In genomic region chr16:69691980-69692911, GRCh38 we compare ENCODE assay signal across 11 cellular contexts. TPM values are rescaled to one million over a fixed set of nuclear protein-coding genes. Genes with fewer than 3 reads are reported as not detected.
DNase-seq lines count a peak whose midpoint lies in the region; ATAC-seq, FAIRE-seq and TF ChIP-seq lines count a peak whose summit lies in the region.
"Had no signal": no experiment of that assay in that cellular context is flagged by ENCODE, and none has a peak within 500 bp of the region (broad histone marks: within the 10 kb centered on the region; RNA-seq: fewer than 3 reads in every experiment).

No MANE protein-coding gene starts in this region.

- peaks cover 29% of the 10 kb centered on the region for H3K36me3 Mint-ChIP-seq in astrocyte (ENCODE audit: low read depth, unreplicated experiment)
- H3K36me3 Mint-ChIP-seq in endodermal cell (ENCODE audit: low read depth) = peaks cover 51% of the 10 kb centered on the region

- ATAC-seq in GM21515 (IDR thresholded peaks at IDR 0.05; ENCODE audit: unreplicated experiment) (peak; percentile 54), GM21825 (IDR thresholded peaks at IDR 0.05; ENCODE audit: unreplicated experiment) (no peak)

- H3K27ac Mint-ChIP-seq in astrocyte (ENCODE audit: unreplicated experiment) = peak overlapping the region; percentile 64
- H3K27ac Mint-ChIP-seq in endodermal cell = no peak overlapping the region

- H3K4me1 Mint-ChIP-seq in astrocyte (ENCODE audit: low read depth, unreplicated experiment) = peaks cover 23% of the 10 kb centered on the region
- no peaks in the 10 kb centered on the region for H3K4me1 Mint-ChIP-seq in endodermal cell

- H3K4me3 Mint-ChIP-seq in astrocyte (ENCODE audit: unreplicated experiment) = peak overlapping the region; percentile 24
- no peak overlapping the region for H3K4me3 Mint-ChIP-seq in endodermal cell

- H3K27ac ChIP-seq in astrocyte (ENCODE audit: low read depth, low read length) = no peak overlapping the region
- no peak overlapping the region for H3K27ac ChIP-seq in endodermal cell (ENCODE audit: low read depth, low read length)
- H3K27ac ChIP-seq: ascending aorta, VCaP had no signal

- no peaks in the 10 kb centered on the region for H3K9me3 ChIP-seq in astrocyte (ENCODE audit: insufficient read depth, low read depth, low read length)
- no peaks in the 10 kb centered on the region for H3K9me3 ChIP-seq in endodermal cell (ENCODE audit: control insufficient read depth, low read length)
- H3K9me3 ChIP-seq: ascending aorta had no signal

- no peak overlapping the region for H3K9ac ChIP-seq in astrocyte (ENCODE audit: low read length)
- no peak overlapping the region for H3K9ac ChIP-seq in endodermal cell (ENCODE audit: extremely low read depth, low read length, poor library complexity, severe bottlenecking)

- H3K36me3 ChIP-seq in BJ (ENCODE audit: control insufficient read depth, insufficient read depth, low read length) (peaks cover 21% of the 10 kb centered on the region), astrocyte (ENCODE audit: insufficient read depth, low read length) (peaks cover 59% of the 10 kb centered on the region), endodermal cell (ENCODE audit: control insufficient read depth, insufficient read depth, low read length) (peaks cover 81% of the 10 kb centered on the region)

- WGBS in endodermal cell (ENCODE audit: insufficient coverage in 1 of 2, insufficient read length in 1 of 2), 2 experiments = 91 to 92% methylated on average over 4 of the region's 4 CpGs

- TF ChIP-seq CTCF in BJ (IDR thresholded peaks at IDR 0.05; ENCODE audit: insufficient read depth, low read depth, low read length) (no peak), astrocyte (IDR thresholded peaks at IDR 0.05; ENCODE audit: insufficient read depth, low read depth, low read length) (no peak), endodermal cell (conservative IDR thresholded peaks at IDR 0.05) (no peak)

- no peaks in the 10 kb centered on the region for H3K4me1 ChIP-seq in astrocyte (ENCODE audit: insufficient read depth, low read length)
- H3K4me1 ChIP-seq in endodermal cell (ENCODE audit: control insufficient read depth, insufficient read depth, low read length) = no peaks in the 10 kb centered on the region
- H3K4me1 ChIP-seq: ascending aorta had no signal

- H4K20me1 ChIP-seq in astrocyte (ENCODE audit: insufficient read depth, low read length) = peaks cover 27% of the 10 kb centered on the region

- H3K27me3 Mint-ChIP-seq in astrocyte (ENCODE audit: low read depth, unreplicated experiment) (no peaks in the 10 kb centered on the region), endodermal cell (ENCODE audit: insufficient read depth) (no peaks in the 10 kb centered on the region)

- no peak for FAIRE-seq in astrocyte (lab: Jason Lieb, UNC)

- H3K27me3 ChIP-seq in BJ (ENCODE audit: control insufficient read depth, insufficient read depth, low read length) = no peaks in the 10 kb centered on the region
- H3K27me3 ChIP-seq in astrocyte (ENCODE audit: insufficient read depth, low read length) = no peaks in the 10 kb centered on the region
- no peaks in the 10 kb centered on the region for H3K27me3 ChIP-seq in endodermal cell (ENCODE audit: control insufficient read depth, insufficient read depth, low read length, poor library complexity, severe bottlenecking)
- H3K27me3 ChIP-seq: ascending aorta had no signal

- H3K4me3 ChIP-seq in BJ (ENCODE audit: low read depth, low read length) (no peak overlapping the region), astrocyte (ENCODE audit: insufficient read depth, low read depth, low read length) (no peak overlapping the region), endodermal cell (ENCODE audit: low read length) (no peak overlapping the region)
- H3K4me3 ChIP-seq: ascending aorta had no signal

- H3K79me2 ChIP-seq in astrocyte (ENCODE audit: insufficient read depth, low read length) = peaks cover 8% of the 10 kb centered on the region

- CTCF ChIA-PET in BJ (lab: Yijun Ruan, JAX) = interaction anchor here (1.3 to 2.2 kb wide), 2 partner anchors 294 to 296 kb away, joined by 5 to 6 read pairs; no protein-coding TSS in a partner anchor

- DNase-seq in BJ (ENCODE audit: low read depth) = peak; percentile 9
- peak; percentile 37 for DNase-seq in astrocyte (ENCODE audit: low read depth)
- DNase-seq in myocyte (ENCODE audit: low read depth) = peak; percentile 79
- no peak for DNase-seq in endodermal cell
- DNase-seq in GM19238 (ENCODE audit: insufficient read length, low spot score) = no peak
- DNase-seq: NCI-H187, OCI-M1 had no signal

- H3K9me3 Mint-ChIP-seq in astrocyte (ENCODE audit: unreplicated experiment) (no peaks in the 10 kb centered on the region), endodermal cell (no peaks in the 10 kb centered on the region)

- POLR2A ChIA-PET in BJ (lab: Charles Lee) = no interaction called here

- no peak overlapping the region for H3K4me2 ChIP-seq in astrocyte (ENCODE audit: low read length)

- H2AFZ ChIP-seq in astrocyte (ENCODE audit: low read depth, low read length) = no peak overlapping the region

RNA-seq across cellular contexts. Expression of gene NQO1, which starts 34.1 kb away (rescaled TPM):
- polyA plus RNA-seq in BJ (2011; rRNA removed) = 706 and 731 TPM in 2 replicates
- polyA minus RNA-seq in BJ (2011; rRNA and poly(A)+ RNA removed) = 123 and 176 TPM in 2 replicates
- total RNA-seq in astrocyte (61.0 and 74.5 TPM in 2 replicates), myocyte (257 and 375 TPM in 2 replicates), endodermal cell (100 to 1,000 TPM; 126 to 141 TPM)
- polyA plus RNA-seq in myocyte (2012) = 290 TPM
- 34.1 TPM for polyA plus RNA-seq in endodermal cell (2013, experiment 1 of 2)
- polyA plus RNA-seq in endodermal cell (2013, experiment 2 of 2) = 43.1 TPM

Comparison
In these comparisons a context has a peak if more than half of its experiments do, and no peak if none do; other contexts are left out.
1. DNase-seq: peak in BJ (single experiment), astrocyte (single experiment) and myocyte (single experiment); none in endodermal cell (single experiment) and GM19238 (single experiment).